Comparison of ENCODE assay signal across 28 cellular contexts in genomic region chr6:92534109-92534508, GRCh38.
"Had no signal": no experiment of that assay in that cellular context is flagged by ENCODE, and none has a peak within 500 bp of the region (broad histone marks: within the 10 kb centered on the region; RNA-seq: fewer than 3 reads in every experiment).

No MANE protein-coding gene starts in this region.

- H3K36me3 ChIP-seq: neutrophil, pancreas, right lobe of liver, sigmoid colon, suprapubic skin, tibial nerve, upper lobe of left lung, vagina had no signal

- H3K27me3 Mint-ChIP-seq: naive thymus-derived CD8-positive, alpha-beta T cell; natural killer cell treated with Interleukin-12 subunit alpha and Interleukin-12 subunit beta and Interleukin-15 and Interleukin-18, amount 100 ng/mL, for 72 hours; progenitor cell of endocrine pancreas; stimulated activated memory B cell treated with anti-CD40 and anti-IgM and Interleukin-4, amounts not matched to agents 10 μg/mL and 1 μg/mL and 100 μg/mL, for 72 hours; stimulated activated naive CD8-positive, alpha-beta T cell treated with anti-CD3 and anti-CD28 coated beads, Interleukin-15, amount 100 ng/mL, for 72 hours had no signal

- H3K27ac ChIP-seq: neutrophil, pancreas, psoas muscle, right lobe of liver, sigmoid colon, suprapubic skin, testis, tibial nerve, upper lobe of left lung, vagina had no signal

- H3K36me3 Mint-ChIP-seq: naive thymus-derived CD8-positive, alpha-beta T cell; natural killer cell treated with Interleukin-12 subunit alpha and Interleukin-12 subunit beta and Interleukin-15 and Interleukin-18, amount 100 ng/mL, for 72 hours; stimulated activated memory B cell treated with anti-CD40 and anti-IgM and Interleukin-4, amounts not matched to agents 10 μg/mL and 1 μg/mL and 100 μg/mL, for 72 hours had no signal

- H3K4me1 Mint-ChIP-seq: naive thymus-derived CD8-positive, alpha-beta T cell; nephron progenitor cell; stimulated activated memory B cell treated with anti-CD40 and anti-IgM and Interleukin-4, amounts not matched to agents 10 μg/mL and 1 μg/mL and 100 μg/mL, for 72 hours; stimulated activated naive CD8-positive, alpha-beta T cell treated with anti-CD3 and anti-CD28 coated beads, Interleukin-15, amount 100 ng/mL, for 72 hours had no signal

- H3K9me3 ChIP-seq: neutrophil, pancreas, psoas muscle, right lobe of liver, sigmoid colon, suprapubic skin, testis, tibial nerve, upper lobe of left lung, vagina had no signal

- ATAC-seq: naive thymus-derived CD8-positive, alpha-beta T cell; natural killer cell treated with Interleukin-12 subunit alpha and Interleukin-12 subunit beta and Interleukin-15 and Interleukin-18, amount 100 ng/mL, for 72 hours; pancreas; psoas muscle; right lobe of liver; stimulated activated memory B cell treated with anti-CD40 and anti-IgM and Interleukin-4, amounts not matched to agents 10 μg/mL and 1 μg/mL and 100 μg/mL, for 72 hours; stimulated activated naive CD8-positive, alpha-beta T cell treated with anti-CD3 and anti-CD28 coated beads, Interleukin-15, amount 100 ng/mL, for 72 hours; stimulated activated naive CD8-positive, alpha-beta T cell treated with anti-CD3 and anti-CD28 coated beads, Interleukin-15, Interleukin-2, amounts not matched to agents 100 U/mL and 50 U/mL, for 24 hours had no signal

- H3K4me1 ChIP-seq: pancreas, psoas muscle, right lobe of liver, sigmoid colon, suprapubic skin, testis, tibial nerve, upper lobe of left lung, vagina had no signal

- H3K27ac Mint-ChIP-seq: naive thymus-derived CD8-positive, alpha-beta T cell; natural killer cell treated with Interleukin-12 subunit alpha and Interleukin-12 subunit beta and Interleukin-15 and Interleukin-18, amount 100 ng/mL, for 72 hours; nephron progenitor cell; progenitor cell of endocrine pancreas; stimulated activated memory B cell treated with anti-CD40 and anti-IgM and Interleukin-4, amounts not matched to agents 10 μg/mL and 1 μg/mL and 100 μg/mL, for 72 hours; stimulated activated naive CD8-positive, alpha-beta T cell treated with anti-CD3 and anti-CD28 coated beads, Interleukin-15, amount 100 ng/mL, for 72 hours had no signal

- DNase-seq: naive thymus-derived CD8-positive, alpha-beta T cell; nephron progenitor cell; nucleus accumbens; pancreas; posterior cingulate gyrus; psoas muscle; right lobe of liver; sigmoid colon; small intestine; stimulated activated CD4-positive, alpha-beta T cell treated with anti-CD3 and anti-CD28 coated beads, Interleukin-12 subunit alpha, Interleukin-12 subunit beta, amount 100 ng/mL, for 4 hours; stimulated activated CD4-positive, alpha-beta T cell treated with anti-CD3 and anti-CD28 coated beads, Interleukin-1b, Interleukin-23, amount 100 ng/mL, for 48 hours; stimulated activated CD4-positive, alpha-beta T cell treated with anti-CD3 and anti-CD28 coated beads, Interleukin-4, amount 100 ng/mL, for 1 hour; stimulated activated CD4-positive, alpha-beta T cell treated with anti-CD3 and anti-CD28 coated beads, Interleukin-4, amount 100 ng/mL, for 4 hours; stimulated activated CD8-positive, alpha-beta memory T cell treated with anti-CD3 and anti-CD28 coated beads, Interleukin-4, amount 100 ng/mL, for 48 hours; stimulated activated naive CD4-positive, alpha-beta T cell; stimulated activated naive CD8-positive, alpha-beta T cell treated with anti-CD3 and anti-CD28 coated beads, Interleukin-15, amount 100 ng/mL, for 72 hours; stimulated activated naive CD8-positive, alpha-beta T cell treated with anti-CD3 and anti-CD28 coated beads, Interleukin-15, Interleukin-2, amounts not matched to agents 100 U/mL and 50 U/mL, for 24 hours; substantia nigra; testis; upper lobe of left lung had no signal

- H3K4me3 Mint-ChIP-seq: naive thymus-derived CD8-positive, alpha-beta T cell; natural killer cell treated with Interleukin-12 subunit alpha and Interleukin-12 subunit beta and Interleukin-15 and Interleukin-18, amount 100 ng/mL, for 72 hours; nephron progenitor cell; neural crest cell; stimulated activated memory B cell treated with anti-CD40 and anti-IgM and Interleukin-4, amounts not matched to agents 10 μg/mL and 1 μg/mL and 100 μg/mL, for 72 hours; stimulated activated naive CD8-positive, alpha-beta T cell treated with anti-CD3 and anti-CD28 coated beads, Interleukin-15, amount 100 ng/mL, for 72 hours had no signal

- H3K27me3 ChIP-seq: neutrophil, pancreas, right lobe of liver, sigmoid colon, suprapubic skin, testis, tibial nerve, upper lobe of left lung, vagina had no signal

- H3K9me3 Mint-ChIP-seq: nephron progenitor cell had no signal

- H3K4me3 ChIP-seq: pancreas, psoas muscle, right lobe of liver, sigmoid colon, suprapubic skin, testis, tibial nerve, upper lobe of left lung, vagina had no signal
